Comparison of ENCODE assay signal across 18 cellular contexts in genomic region chr10:124831116-124831515, GRCh38. TPM values are rescaled to one million over a fixed set of nuclear protein-coding genes. Genes with fewer than 3 reads are reported as not detected.
DNase-seq lines count a peak whose midpoint lies in the region; ATAC-seq and TF ChIP-seq lines count a peak whose summit lies in the region.
"Had no signal": no experiment of that assay in that cellular context is flagged by ENCODE, and none has a peak within 500 bp of the region (broad histone marks: within the 10 kb centered on the region; RNA-seq: fewer than 3 reads in every experiment).

No MANE protein-coding gene starts in this region.

- H3K9me3 Mint-ChIP-seq in activated CD4-positive, alpha-beta T cell treated with anti-CD3 and anti-CD28 coated beads for 36 hours (ENCODE audit: low read depth) = no peaks in the 10 kb centered on the region
- H3K9me3 Mint-ChIP-seq in glutamatergic neuron (ENCODE audit: unreplicated experiment) (no peaks in the 10 kb centered on the region), osteocyte (ENCODE audit: unreplicated experiment) (no peaks in the 10 kb centered on the region)
- H3K9me3 Mint-ChIP-seq: CD14-positive monocyte; CD8-positive, alpha-beta T cell had no signal

- DNase-seq in activated CD4-positive, alpha-beta T cell treated with anti-CD3 and anti-CD28 coated beads for 36 hours = no peak
- no peak for DNase-seq in activated CD4-positive, alpha-beta T cell treated with anti-CD3 and anti-CD28 coated beads, Interleukin-2, amount 50 U/mL, for 4 hours
- DNase-seq in glutamatergic neuron (no peak), osteocyte (ENCODE audit: extremely low spot score, unreplicated experiment) (no peak), spleen (no peak)
- no peak for DNase-seq in stimulated activated CD4-positive, alpha-beta T cell treated with anti-CD3 and anti-CD28 coated beads, Interleukin-4, amount 100 ng/mL, for 4 hours
- DNase-seq in stimulated activated CD4-positive, alpha-beta T cell treated with anti-CD3 and anti-CD28 coated beads, Interleukin-1b, Interleukin-23, amount 100 ng/mL, for 48 hours = no peak
- DNase-seq: CD8-positive, alpha-beta T cell; COR-L47; DMS153; DMS79 treated with DMSO at 0.1 percent for 48 hours; EL; GM23248 had no signal

- H3K27ac Mint-ChIP-seq in activated CD4-positive, alpha-beta T cell treated with anti-CD3 and anti-CD28 coated beads for 36 hours = peak overlapping the region; percentile 31
- H3K27ac Mint-ChIP-seq in glutamatergic neuron (ENCODE audit: unreplicated experiment) (peak overlapping the region; percentile 43), osteocyte (ENCODE audit: unreplicated experiment) (peak overlapping the region; percentile 9)
- H3K27ac Mint-ChIP-seq: CD8-positive, alpha-beta T cell had no signal

- intact Hi-C loops in activated CD4-positive, alpha-beta T cell treated with anti-CD3 and anti-CD28 coated beads for 36 hours (cut with DNase I, micrococcal nuclease) = no loop called here
- intact Hi-C loops in spleen (cut with DNase I; ENCODE audit: low total_unique reads) = no loop called here

- ATAC-seq in activated CD4-positive, alpha-beta T cell treated with anti-CD3 and anti-CD28 coated beads for 36 hours = no peak
- no peak for ATAC-seq in GM21786 (IDR thresholded peaks at IDR 0.05; ENCODE audit: unreplicated experiment)
- ATAC-seq: CD8-positive, alpha-beta T cell; HCT116; HepG2 had no signal

- TF ChIP-seq CTCF in glutamatergic neuron (IDR thresholded peaks at IDR 0.05; ENCODE audit: partially characterized antibody, unreplicated experiment) (no peak), osteocyte (IDR thresholded peaks at IDR 0.05) (no peak), spleen (IDR thresholded peaks at IDR 0.05 in 8 of 11, conservative IDR thresholded peaks at IDR 0.05 in 3 of 11) (no peak)

- H3K9me3 ChIP-seq in spleen = no peaks in the 10 kb centered on the region

- H3K27ac ChIP-seq in spleen = no peak overlapping the region
- H3K27ac ChIP-seq: 22Rv1, GM23248 had no signal

- CTCF ChIA-PET in activated CD4-positive, alpha-beta T cell treated with anti-CD3 and anti-CD28 coated beads for 36 hours (lab: Charles Lee) = interaction anchor here (0.9 to 1.2 kb wide), 2 partner anchors 15 to 38 kb away, joined by 3 read pairs; no protein-coding TSS in a partner anchor

- no peak for TF ChIP-seq POLR2A in spleen (IDR thresholded peaks at IDR 0.05)

- no peak overlapping the region for H3K4me3 ChIP-seq in spleen
- H3K4me3 ChIP-seq: GM23248 had no signal

- H3K27me3 ChIP-seq in spleen (replicated peaks in 1 of 7) = no peaks in the 10 kb centered on the region

- WGBS in spleen, 5 donors = 88 to 92% (median 91%) methylated on average over 3 of the region's 3 CpGs

- H3K27me3 Mint-ChIP-seq in activated CD4-positive, alpha-beta T cell treated with anti-CD3 and anti-CD28 coated beads for 36 hours = no peaks in the 10 kb centered on the region
- H3K27me3 Mint-ChIP-seq in glutamatergic neuron (ENCODE audit: unreplicated experiment) (no peaks in the 10 kb centered on the region), osteocyte (ENCODE audit: unreplicated experiment) (no peaks in the 10 kb centered on the region)

- no peak overlapping the region for H3K4me3 Mint-ChIP-seq in activated CD4-positive, alpha-beta T cell treated with anti-CD3 and anti-CD28 coated beads for 36 hours
- H3K4me3 Mint-ChIP-seq in glutamatergic neuron (ENCODE audit: unreplicated experiment) (no peak overlapping the region), osteocyte (ENCODE audit: unreplicated experiment) (no peak overlapping the region)
- H3K4me3 Mint-ChIP-seq: CD14-positive monocyte; CD8-positive, alpha-beta T cell had no signal

- peaks cover 14 to 100% (median 91%) of the 10 kb centered on the region in 6 donors for H3K36me3 ChIP-seq in spleen

- H3K4me1 ChIP-seq in spleen = no peaks in the 10 kb centered on the region

- POLR2A ChIA-PET in activated CD4-positive, alpha-beta T cell treated with anti-CD3 and anti-CD28 coated beads for 36 hours (lab: Charles Lee) = no interaction called here

- H3K36me3 Mint-ChIP-seq in activated CD4-positive, alpha-beta T cell treated with anti-CD3 and anti-CD28 coated beads for 36 hours (ENCODE audit: low read depth) = peaks cover 40% of the 10 kb centered on the region
- no peaks in the 10 kb centered on the region for H3K36me3 Mint-ChIP-seq in glutamatergic neuron (ENCODE audit: unreplicated experiment)
- peaks cover 45% of the 10 kb centered on the region for H3K36me3 Mint-ChIP-seq in osteocyte (ENCODE audit: unreplicated experiment)

- no peaks in the 10 kb centered on the region for H3K4me1 Mint-ChIP-seq in activated CD4-positive, alpha-beta T cell treated with anti-CD3 and anti-CD28 coated beads for 36 hours
- H3K4me1 Mint-ChIP-seq in glutamatergic neuron (ENCODE audit: low read depth, unreplicated experiment) = no peaks in the 10 kb centered on the region
- H3K4me1 Mint-ChIP-seq in osteocyte (ENCODE audit: unreplicated experiment) = no peaks in the 10 kb centered on the region
- H3K4me1 Mint-ChIP-seq: CD14-positive monocyte had no signal

RNA-seq across cellular contexts. Expression of gene ABRAXAS2, which starts 29.5 kb away (rescaled TPM):
- 10 to 100 TPM; 20.2 to 24.2 TPM for total RNA-seq in activated CD4-positive, alpha-beta T cell treated with anti-CD3 and anti-CD28 coated beads for 36 hours
- total RNA-seq in glutamatergic neuron (ENCODE audit: unreplicated experiment) (14.2 TPM), osteocyte (13.9 and 15.4 TPM in 2 replicates), spleen (10 to 100 TPM; 13.5 to 18.1 (median 15.2) TPM)
- 1 to 10 TPM; 6.1 to 7.6 (median 6.7) TPM for polyA plus RNA-seq in spleen

RNA-seq across cellular contexts. Expression of gene EEF1AKMT2, which starts 39.4 kb away (rescaled TPM):
- total RNA-seq in activated CD4-positive, alpha-beta T cell treated with anti-CD3 and anti-CD28 coated beads for 36 hours = 10 to 100 TPM; 21.4 to 28.4 TPM
- 18.4 TPM for total RNA-seq in glutamatergic neuron (ENCODE audit: unreplicated experiment)
- total RNA-seq in osteocyte = 21.9 and 22.0 TPM in 2 replicates
- total RNA-seq in spleen = 10 to 100 TPM; 16.1 to 27.1 (median 18.0) TPM
- polyA plus RNA-seq in spleen = 10 to 100 TPM; 15.3 to 18.2 (median 16.3) TPM
